Comparison of ENCODE assay signal across 21 cellular contexts in the genomic region with DNA sequence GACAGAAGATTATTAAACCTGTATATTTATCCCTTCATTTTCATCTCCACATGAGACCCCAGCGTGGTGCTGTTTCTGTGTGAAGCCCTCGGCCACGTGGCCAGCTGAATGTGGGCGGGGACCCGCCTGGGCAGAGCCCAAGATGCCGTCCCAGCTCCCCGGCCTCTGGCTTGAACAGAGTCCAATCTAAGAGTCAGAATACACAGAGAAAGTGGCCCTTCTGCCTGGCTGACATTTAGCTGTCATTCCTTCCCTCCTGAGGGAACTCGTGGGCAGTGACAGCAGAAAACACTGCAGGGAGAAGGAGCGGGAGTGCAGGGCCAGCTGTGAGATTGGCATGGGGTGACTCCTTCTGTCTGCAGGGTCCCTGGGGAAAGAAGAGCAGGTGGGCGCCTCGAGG. TPM values are rescaled to one million over a fixed set of nuclear protein-coding genes. Genes with fewer than 3 reads are reported as not detected.
DNase-seq lines count a peak whose midpoint lies in the region; ATAC-seq and TF ChIP-seq lines count a peak whose summit lies in the region.
"Had no signal": no experiment of that assay in that cellular context is flagged by ENCODE, and none has a peak within 500 bp of the region (broad histone marks: within the 10 kb centered on the region; RNA-seq: fewer than 3 reads in every experiment).

No MANE protein-coding gene starts in this region.

- CTCF ChIA-PET in Panc1 (lab: Charles Lee) = interaction anchor here (0.7 kb wide), 1 partner anchor 730 kb away, joined by 7 read pairs; no protein-coding TSS in a partner anchor

- in situ Hi-C loops in Panc1 (cut with HindIII; ENCODE audit: low pct_unique_long_range_greater_than_20kb, low sequenced_read_pairs) = no loop called here

- intact Hi-C loops in Right ventricle myocardium superior (cut with DNase I) (no loop called here), Panc1 (cut with micrococcal nuclease; ENCODE audit: unreplicated experiment) (no loop called here), left ventricle myocardium superior (cut with micrococcal nuclease) (no loop called here), stomach (cut with DNase I; ENCODE audit: low total_unique reads) (no loop called here)

- WGBS in stomach, 5 donors = 22 to 31% (median 24%) methylated on average over 11 of the region's 11 CpGs

- peak overlapping the region; percentile 1 to 69 (median 30) for H3K9ac ChIP-seq in skeletal muscle tissue (ENCODE audit: low read depth in 1 of 3, low read length in 3 of 3)

- H3K4me1 ChIP-seq in right atrium auricular region (peaks cover 0 to 12% of the 10 kb centered on the region in 2 donors), Panc1 (ENCODE audit: control insufficient read depth, insufficient read depth, low read length) (no peaks in the 10 kb centered on the region), skeletal muscle tissue (ENCODE audit: control insufficient read depth in 3 of 3, insufficient read depth in 3 of 3, low read length in 3 of 3) (peaks cover 13 to 16% (median 14%) of the 10 kb centered on the region in 3 donors), stomach (peaks cover 0 to 8% (median 3%) of the 10 kb centered on the region in 4 donors)
- H3K4me1 ChIP-seq: ascending aorta had no signal

- DNase-seq in Right ventricle myocardium superior (no peak), right atrium auricular region (ENCODE audit: low spot score) (no peak), Panc1 (ENCODE audit: low read depth, low spot score) (no peak), left ventricle myocardium superior (no peak), KG1 (lab: John Stamatoyannopoulos, UW) (no peak), stomach (no peak)
- DNase-seq: ACHN; activated naive CD4-positive, alpha-beta T cell treated with Interleukin-2 at 50 U/mL for 16 hours; CD4-positive, alpha-beta T cell; DND-41; kidney glomerular epithelial cell; MG63; midbrain; NCI-H1930; NCI-H524 treated with DMSO at 0.1 percent for 48 hours; stimulated activated CD4-positive, alpha-beta T cell treated with anti-CD3 and anti-CD28 coated beads, Interleukin-2, amount 100 ng/mL, for 24 hours; stimulated activated naive CD8-positive, alpha-beta T cell treated with anti-CD3 and anti-CD28 coated beads, Interleukin-15, amount 100 ng/mL, for 72 hours had no signal

- H3K27ac ChIP-seq in right atrium auricular region = no peak overlapping the region
- H3K27ac ChIP-seq in Panc1 (ENCODE audit: low read length) = no peak overlapping the region
- no peak overlapping the region for H3K27ac ChIP-seq in skeletal muscle tissue (ENCODE audit: low read depth, low read length)
- no peak overlapping the region for H3K27ac ChIP-seq in stomach
- H3K27ac ChIP-seq: ascending aorta had no signal

- TF ChIP-seq CTCF in right atrium auricular region (IDR thresholded peaks at IDR 0.05) = no peak
- TF ChIP-seq CTCF in Panc1 (IDR thresholded peaks at IDR 0.05) = no peak
- TF ChIP-seq CTCF in stomach (IDR thresholded peaks at IDR 0.05) = no peak

- no peak for TF ChIP-seq POLR2A in stomach (IDR thresholded peaks at IDR 0.05)

- ATAC-seq in Right ventricle myocardium superior (ENCODE audit: poor library complexity) (peak; percentile 68), Panc1 (0 out of 2 replicates have a peak, but pooled peaks have one; percentile 70), left ventricle myocardium superior (peak; percentile 35), HG03342 (IDR thresholded peaks at IDR 0.05; ENCODE audit: unreplicated experiment) (no peak)
- ATAC-seq: sciatic nerve; stimulated activated naive CD8-positive, alpha-beta T cell treated with anti-CD3 and anti-CD28 coated beads, Interleukin-15, amount 100 ng/mL, for 72 hours had no signal

- no peak for TF ChIP-seq EP300 in stomach (IDR thresholded peaks at IDR 0.05)

- no peak overlapping the region for H3K4me3 ChIP-seq in right atrium auricular region
- no peak overlapping the region for H3K4me3 ChIP-seq in Panc1 (ENCODE audit: low read depth in 2 of 2, low read length in 2 of 2)
- H3K4me3 ChIP-seq in skeletal muscle tissue (ENCODE audit: low read length in 3 of 3) = peak overlapping the region in 2 of 3 donors; percentile 51 to 60
- no peak overlapping the region for H3K4me3 ChIP-seq in stomach
- H3K4me3 ChIP-seq: ascending aorta, MG63 had no signal

- H3K36me3 ChIP-seq in right atrium auricular region = no peaks in the 10 kb centered on the region
- no peaks in the 10 kb centered on the region for H3K36me3 ChIP-seq in Panc1 (ENCODE audit: control insufficient read depth, insufficient read depth, low read length)
- no peaks in the 10 kb centered on the region for H3K36me3 ChIP-seq in skeletal muscle tissue (ENCODE audit: control insufficient read depth in 3 of 3, insufficient read depth in 3 of 3, low read length in 3 of 3)
- no peaks in the 10 kb centered on the region for H3K36me3 ChIP-seq in stomach
- H3K36me3 ChIP-seq: ascending aorta, MG63 had no signal

- H3K27me3 ChIP-seq in right atrium auricular region = no peaks in the 10 kb centered on the region
- H3K27me3 ChIP-seq in Panc1 (ENCODE audit: control insufficient read depth, insufficient read depth, low read length) = peaks cover 2% of the 10 kb centered on the region; the same call in 1 of the 2 replicates
- no peaks in the 10 kb centered on the region for H3K27me3 ChIP-seq in skeletal muscle tissue (ENCODE audit: control insufficient read depth in 3 of 3, insufficient read depth in 3 of 3, low read length in 3 of 3)
- H3K27me3 ChIP-seq in stomach = peaks cover 7 to 49% (median 8%) of the 10 kb centered on the region in 3 donors
- H3K27me3 ChIP-seq: ascending aorta had no signal

- no TSS peak for BruUV-seq in Panc1 (replicated peaks; lab: Mats Ljungman, UMichigan)

- POLR2A ChIA-PET in Panc1 (lab: Charles Lee) = no interaction called here

- no peaks in the 10 kb centered on the region for H3K9me3 ChIP-seq in right atrium auricular region
- H3K9me3 ChIP-seq in Panc1 (ENCODE audit: control insufficient read depth, insufficient read depth, low read depth, low read length) = no peaks in the 10 kb centered on the region
- no peaks in the 10 kb centered on the region for H3K9me3 ChIP-seq in skeletal muscle tissue (ENCODE audit: control insufficient read depth in 3 of 3, low read length in 3 of 3)
- no peaks in the 10 kb centered on the region for H3K9me3 ChIP-seq in stomach
- H3K9me3 ChIP-seq: ascending aorta, MG63 had no signal

RNA-seq across cellular contexts. Expression of a gene that starts 35.0 kb away (rescaled TPM):
- total RNA-seq in Right ventricle myocardium superior (167 TPM), right atrium auricular region (100 to 1,000 TPM in 1 of 2 donors, 10 to 100 TPM in 1; 87.4 to 120 TPM), Panc1 (2021; ENCODE audit: unreplicated experiment) (70.0 TPM), left ventricle myocardium superior (169 TPM), skeletal muscle tissue (48.5 TPM), stomach (10 to 100 TPM; 17.0 to 84.9 (median 35.4) TPM)
- 28.3 TPM for polyA plus RNA-seq in Panc1 (2012; ENCODE audit: insufficient read length)
- polyA plus RNA-seq in stomach = 10 to 100 TPM; 36.6 to 61.6 (median 44.6) TPM

Comparison
In these comparisons a context has a peak if more than half of its experiments do, and no peak if none do; other contexts are left out.
1. H3K4me3 ChIP-seq: peak in skeletal muscle tissue (2 of 3); none in right atrium auricular region (0 of 2), Panc1 (0 of 2) and stomach (0 of 4).